21 cellular contexts compared by ENCODE assay signal in genomic region chr7:15602236-15602635, GRCh38. TPM values are rescaled to one million over a fixed set of nuclear protein-coding genes. Genes with fewer than 3 reads are reported as not detected.
DNase-seq lines count a peak whose midpoint lies in the region; TF ChIP-seq lines count a peak whose summit lies in the region.
"Had no signal": no experiment of that assay in that cellular context is flagged by ENCODE, and none has a peak within 500 bp of the region (broad histone marks: within the 10 kb centered on the region; RNA-seq: fewer than 3 reads in every experiment).

No MANE protein-coding gene starts in this region.

- no peak overlapping the region for H3K9ac ChIP-seq in colonic mucosa (ENCODE audit: low read depth in 2 of 2, low read length in 2 of 2)

- H3K27me3 ChIP-seq in colonic mucosa, result no peaks in the 10 kb centered on the region

- H3K4me3 ChIP-seq in fibroblast of pulmonary artery (replicated peaks; ENCODE audit: low read depth, low read length), result no peak overlapping the region
- H3K4me3 ChIP-seq in colonic mucosa, result no peak overlapping the region

- DNase-seq in ACHN (peak; percentile 11), NCI-H146 treated with DMSO at 0.1 percent for 48 hours (lab: John Stamatoyannopoulos, UW; ENCODE audit: unreplicated experiment) (peak; percentile 58), SK-N-DZ (ENCODE audit: low spot score) (peak; percentile 56), fibroblast of pulmonary artery (ENCODE audit: low read depth) (peak; percentile 44), colonic mucosa (no peak), mesenteric fat pad (ENCODE audit: low spot score) (no peak), NCI-H510A treated with DMSO at 0.1 percent for 48 hours (lab: John Stamatoyannopoulos, UW) (no peak), substantia nigra (lab: John Stamatoyannopoulos, UW) (no peak)
- DNase-seq: activated B cell treated with CpG ODN at 0.5 μM for 24 hours; amniotic stem cell; CD4-positive, alpha-beta memory T cell; cortex of kidney; immature natural killer cell; natural killer cell; NCI-H1436 treated with DMSO at 0.1 percent for 48 hours; NK-92 treated with Interleukin-12 subunit alpha and Interleukin-12 subunit beta, amount 100 ng/mL, for 24 hours; small intestine; stimulated activated CD4-positive, alpha-beta T cell treated with anti-CD3 and anti-CD28 coated beads, Interleukin-4, amount 100 ng/mL, for 24 hours; T-helper 17 cell had no signal

- H3K9me3 ChIP-seq in colonic mucosa, result no peaks in the 10 kb centered on the region

- in situ Hi-C loops in ACHN (cut with HindIII; ENCODE audit: low pct_ligation_motif_present, low pct_unique_long_range_greater_than_20kb, low sequenced_read_pairs), result no loop called here

- H3K27ac ChIP-seq in colonic mucosa (no peak overlapping the region), substantia nigra (ENCODE audit: low read depth, low read length, poor library complexity, severe bottlenecking) (no peak overlapping the region)

- H3K4me1 ChIP-seq in colonic mucosa, result no peaks in the 10 kb centered on the region

- intact Hi-C loops in colonic mucosa (cut with DNase I), result no loop called here

- no peak for TF ChIP-seq CTCF in fibroblast of pulmonary artery (IDR thresholded peaks at IDR 0.05; ENCODE audit: low read length, missing control alignments)
- no peak for TF ChIP-seq CTCF in colonic mucosa (IDR thresholded peaks at IDR 0.05)

- H3K36me3 ChIP-seq in colonic mucosa, result no peaks in the 10 kb centered on the region

RNA-seq across cellular contexts. Expression of gene AGMO, which starts 40.4 kb away (rescaled TPM):
- polyA plus RNA-seq in SK-N-DZ (2014; cell fraction: cytosol; rRNA removed), result 0.03 TPM in 1 of 2 replicates, not detected in the other
- polyA plus RNA-seq in SK-N-DZ (2014; cell fraction: nucleus; rRNA removed), result 0.17 TPM in 1 of 2 replicates, not detected in the other
- under 1 TPM; 0.37 to 0.47 TPM for total RNA-seq in colonic mucosa
- total RNA-seq in mesenteric fat pad, result 2.9 TPM
- total RNA-seq: activated B cell treated with CpG ODN at 0.5 μM for 24 hours; activated T-helper 17 cell treated with anti-CD3 and anti-CD28 coated beads, Interleukin-2, amount 50 U/mL, for 72 hours; CD4-positive, alpha-beta memory T cell; epithelial cell of proximal tubule; natural killer cell; T-helper 17 cell had no signal
- polyA plus RNA-seq: CD4-positive, alpha-beta memory T cell; immature natural killer cell had no signal

Comparison
In these comparisons a context has a peak if more than half of its experiments do, and no peak if none do; other contexts are left out.
1. DNase-seq: peak in ACHN (single experiment), NCI-H146 treated with DMSO at 0.1 percent for 48 hours (single experiment), SK-N-DZ (single experiment) and fibroblast of pulmonary artery (single experiment); none in colonic mucosa (single experiment), mesenteric fat pad (single experiment), NCI-H510A treated with DMSO at 0.1 percent for 48 hours (single experiment) and substantia nigra (0 of 49).